Comparison of ENCODE assay signal across 1 cellular context in the genomic region with DNA sequence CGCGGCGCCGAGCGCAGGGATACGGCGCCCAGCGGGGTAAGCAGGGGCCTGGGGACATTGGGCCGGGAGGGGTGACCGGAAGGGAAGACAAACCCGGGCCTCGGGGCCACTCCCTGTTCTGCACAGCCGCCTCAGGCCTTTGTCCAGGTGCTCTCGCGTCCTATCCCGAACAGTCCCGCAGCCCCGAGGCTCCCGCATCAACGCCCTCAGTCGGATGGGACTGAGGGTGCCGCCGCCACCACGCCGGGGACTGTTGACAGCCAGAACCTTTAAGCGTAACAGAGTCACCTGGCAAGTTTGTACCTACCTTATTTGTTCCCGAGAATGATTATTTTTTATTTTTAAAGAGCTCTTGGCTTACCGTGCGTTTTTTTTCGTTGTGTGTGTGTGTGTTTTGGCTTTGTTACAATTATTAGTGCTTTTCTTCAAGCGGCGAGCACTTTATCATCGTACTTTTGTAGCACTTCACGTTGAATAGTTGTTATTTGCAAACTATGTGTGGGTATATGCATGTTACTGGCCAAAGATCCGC.
TF ChIP-seq lines count a peak whose summit lies in the region.

No MANE protein-coding gene starts in this region.

TF ChIP-seq in GM23338, 12 proteins besides CTCF, POLR2A, EP300 and RAD21 (continued from another document):
- TF ChIP-seq ZNF331 (CRISPR knock-in tag; IDR thresholded peaks at IDR 0.05; ENCODE audit: low read depth): no peak
